ENCODE assay signal across 10 cellular contexts in genomic region chr10:126598009-126598408, GRCh38.
DNase-seq lines count a peak whose midpoint lies in the region; ATAC-seq, FAIRE-seq and TF ChIP-seq lines count a peak whose summit lies in the region.
"Had no signal": no experiment of that assay in that cellular context is flagged by ENCODE, and none has a peak within 500 bp of the region (broad histone marks: within the 10 kb centered on the region; RNA-seq: fewer than 3 reads in every experiment).

No MANE protein-coding gene starts in this region.

- DNase-seq in D721Med (ENCODE audit: insufficient read length, low spot score) (no peak), NCI-H2029 treated with DMSO at 0.1 percent for 48 hours (lab: John Stamatoyannopoulos, UW) (peak; percentile 31), chondrocyte (ENCODE audit: low spot score) (no peak), coronary artery (ENCODE audit: low spot score) (no peak)
- DNase-seq in natural killer cell treated with Interleukin-12 subunit alpha and Interleukin-12 subunit beta and Interleukin-15 and Interleukin-18, amount 100 ng/mL, for 72 hours (ENCODE audit: low spot score): no peak
- DNase-seq: naive B cell had no signal

- no peak overlapping the region for H3K4me3 Mint-ChIP-seq in chondrocyte (ENCODE audit: unreplicated experiment)
- H3K4me3 Mint-ChIP-seq in natural killer cell treated with Interleukin-12 subunit alpha and Interleukin-12 subunit beta and Interleukin-15 and Interleukin-18, amount 100 ng/mL, for 72 hours: no peak overlapping the region
- H3K4me3 Mint-ChIP-seq: naive B cell; T-helper 1 cell treated with Interleukin-12 subunit alpha and Interleukin-12 subunit beta and Interleukin-4 antibody, amounts not matched to agents 30 μg/mL and 1 μg/mL, for 36 hours had no signal

- no peaks in the 10 kb centered on the region for H3K27me3 Mint-ChIP-seq in chondrocyte (ENCODE audit: low read depth)
- H3K27me3 Mint-ChIP-seq in natural killer cell treated with Interleukin-12 subunit alpha and Interleukin-12 subunit beta and Interleukin-15 and Interleukin-18, amount 100 ng/mL, for 72 hours: peaks cover 18 to 19% of the 10 kb centered on the region in 2 donors

- no peak overlapping the region for H3K27ac ChIP-seq in coronary artery

- FAIRE-seq in D721Med (lab: Jason Lieb, UNC): no peak

- H3K27ac Mint-ChIP-seq in chondrocyte (ENCODE audit: unreplicated experiment): no peak overlapping the region
- H3K27ac Mint-ChIP-seq in natural killer cell treated with Interleukin-12 subunit alpha and Interleukin-12 subunit beta and Interleukin-15 and Interleukin-18, amount 100 ng/mL, for 72 hours: no peak overlapping the region
- H3K27ac Mint-ChIP-seq: naive B cell; T-helper 1 cell treated with Interleukin-12 subunit alpha and Interleukin-12 subunit beta and Interleukin-4 antibody, amounts not matched to agents 30 μg/mL and 1 μg/mL, for 36 hours had no signal

- TF ChIP-seq CTCF in D721Med (IDR thresholded peaks at IDR 0.05; ENCODE audit: insufficient read depth, missing control alignments): peak; percentile 38
- peak; percentile 70 for TF ChIP-seq CTCF in chondrocyte (IDR thresholded peaks at IDR 0.05)
- no peak for TF ChIP-seq CTCF in coronary artery (IDR thresholded peaks at IDR 0.05)

- no peak overlapping the region for H3K4me3 ChIP-seq in coronary artery

- no peaks in the 10 kb centered on the region for H3K36me3 Mint-ChIP-seq in chondrocyte (ENCODE audit: low read depth)
- H3K36me3 Mint-ChIP-seq in natural killer cell treated with Interleukin-12 subunit alpha and Interleukin-12 subunit beta and Interleukin-15 and Interleukin-18, amount 100 ng/mL, for 72 hours: no peaks in the 10 kb centered on the region
- H3K36me3 Mint-ChIP-seq: naive B cell had no signal

- peak; percentile 61 for ATAC-seq in GM18909 (IDR thresholded peaks at IDR 0.05; ENCODE audit: poor library complexity, unreplicated experiment)
- ATAC-seq in natural killer cell treated with Interleukin-12 subunit alpha and Interleukin-12 subunit beta and Interleukin-15 and Interleukin-18, amount 100 ng/mL, for 72 hours: peak; percentile 51 to 63
- ATAC-seq in HG03439 (IDR thresholded peaks at IDR 0.05; ENCODE audit: unreplicated experiment): no peak
- no peak for ATAC-seq in HG02870 (IDR thresholded peaks at IDR 0.05; ENCODE audit: unreplicated experiment)

- no peaks in the 10 kb centered on the region for H3K4me1 Mint-ChIP-seq in chondrocyte (ENCODE audit: low read depth)
- no peaks in the 10 kb centered on the region for H3K4me1 Mint-ChIP-seq in natural killer cell treated with Interleukin-12 subunit alpha and Interleukin-12 subunit beta and Interleukin-15 and Interleukin-18, amount 100 ng/mL, for 72 hours (ENCODE audit: low read depth in 2 of 2)
- H3K4me1 Mint-ChIP-seq: naive B cell had no signal

- H3K9me3 Mint-ChIP-seq in chondrocyte (ENCODE audit: low read depth): no peaks in the 10 kb centered on the region
- no peaks in the 10 kb centered on the region for H3K9me3 Mint-ChIP-seq in natural killer cell treated with Interleukin-12 subunit alpha and Interleukin-12 subunit beta and Interleukin-15 and Interleukin-18, amount 100 ng/mL, for 72 hours
- H3K9me3 Mint-ChIP-seq: T-helper 1 cell treated with Interleukin-12 subunit alpha and Interleukin-12 subunit beta and Interleukin-4 antibody, amounts not matched to agents 30 μg/mL and 1 μg/mL, for 36 hours had no signal

Comparison
In these comparisons a context has a peak if more than half of its experiments do, and no peak if none do; other contexts are left out.
1. ATAC-seq: peak in GM18909 (single experiment) and natural killer cell treated with Interleukin-12 subunit alpha and Interleukin-12 subunit beta and Interleukin-15 and Interleukin-18, amount 100 ng/mL, for 72 hours (2 of 2); none in HG03439 (single experiment) and HG02870 (single experiment).